In genomic region chrX:16167181-16167580, GRCh38 we compare ENCODE assay signal across 25 cellular contexts. TPM values are rescaled to one million over a fixed set of nuclear protein-coding genes. Genes with fewer than 3 reads are reported as not detected.
A peak's percentile ranks its signal among the peaks of the same experiment; 100 is the strongest.
DNase-seq lines count a peak whose midpoint lies in the region; ATAC-seq and TF ChIP-seq lines count a peak whose summit lies in the region.
"Had no signal": no experiment of that assay in that cellular context is flagged by ENCODE, and none has a peak within 500 bp of the region (broad histone marks: within the 10 kb centered on the region; RNA-seq: fewer than 3 reads in every experiment).

TSS of gene MAGEB17 (plus strand) at chrX:16167481. CDS start at chrX:16170383, 2,902 bp downstream.

- WGBS in IMR-90 (ENCODE audit: extremely low coverage in 2 of 2, insufficient read length in 1 of 2), 2 experiments, result 100% methylated on average over 1 of the region's 5 CpGs; no CpG with 5 or more reads in 1 of the 2 experiments

- H3K9me1 ChIP-seq in IMR-90 (ENCODE audit: insufficient read depth, low read length), result no peaks in the 10 kb centered on the region

- H3K4me3 Mint-ChIP-seq in nephron progenitor cell, result no peak within 1 kb of the TSS
- H3K4me3 Mint-ChIP-seq: CD14-positive monocyte; CD4-positive, alpha-beta memory T cell; CD4-positive, CD25-positive, alpha-beta regulatory T cell; CD8-positive, alpha-beta memory T cell had no signal

- CTCF ChIA-PET in IMR-90 (lab: Yijun Ruan, JAX), result no interaction called here

- H4K20me1 ChIP-seq in IMR-90 (ENCODE audit: insufficient read depth, low read length), result no peaks in the 10 kb centered on the region
- H4K20me1 ChIP-seq: BLaER1 had no signal

- no peaks in the 10 kb centered on the region for H3K36me3 ChIP-seq in IMR-90 (ENCODE audit: control insufficient read depth, insufficient read depth, low read length)
- H3K36me3 ChIP-seq: BE2C, BLaER1 had no signal

- H2BK5ac ChIP-seq in IMR-90 (ENCODE audit: low read depth, low read length, poor library complexity, severe bottlenecking), result no peak within 1 kb of the TSS

- no peak within 1 kb of the TSS for H4K8ac ChIP-seq in IMR-90 (ENCODE audit: low read depth in 2 of 2, low read length in 2 of 2)

- peak within 1 kb of the TSS; percentile 52; the same call in 1 of the 2 replicates for H2AK5ac ChIP-seq in IMR-90 (ENCODE audit: low read depth, low read length)

- no peak within 1 kb of the TSS for H2AFZ ChIP-seq in IMR-90 (replicated peaks; ENCODE audit: low read length, poor library complexity)

- H3K18ac ChIP-seq in IMR-90 (ENCODE audit: low read depth, low read length), result no peak within 1 kb of the TSS

- in situ Hi-C loops in IMR-90 (cut with MboI; ENCODE audit: low sequenced_read_pairs) (no loop called here), KBM-7 (cut with MboI; ENCODE audit: low pct_unique_long_range_greater_than_20kb, low sequenced_read_pairs) (no loop called here)

- ATAC-seq in IMR-90 (ENCODE audit: low read depth) (no peak), GM18502 (IDR thresholded peaks at IDR 0.05; ENCODE audit: poor library complexity, unreplicated experiment) (no peak)

- H2BK120ac ChIP-seq in IMR-90 (ENCODE audit: low read depth, low read length), result no peak within 1 kb of the TSS

- H2BK15ac ChIP-seq in IMR-90 (ENCODE audit: low read depth, low read length), result no peak within 1 kb of the TSS

- POLR2A ChIA-PET in IMR-90 (lab: Charles Lee; ENCODE audit: unreplicated experiment), result no interaction called here

- intact Hi-C loops in IMR-90 (cut with micrococcal nuclease), result no loop called here

- H3K9me3 ChIP-seq in IMR-90 (ENCODE audit: control insufficient read depth, insufficient read depth, low read length), result peaks cover 3% of the 10 kb centered on the region; the same call in 1 of the 2 replicates
- H3K9me3 ChIP-seq: BE2C, BLaER1 had no signal

- peaks cover 2% of the 10 kb centered on the region; the same call in 1 of the 2 replicates for H3K27me3 ChIP-seq in IMR-90 (ENCODE audit: control insufficient read depth, insufficient read depth, low read length)
- H3K27me3 ChIP-seq: BE2C had no signal

- no peak within 1 kb of the TSS for H2AK9ac ChIP-seq in IMR-90 (replicated peaks; ENCODE audit: low read depth, low read length, poor library complexity)

- TF ChIP-seq CTCF in IMR-90 (conservative IDR thresholded peaks at IDR 0.05; ENCODE audit: low read depth, low read length) (no peak), nephron progenitor cell (IDR thresholded peaks at IDR 0.05) (no peak)

- peak within 1 kb of the TSS; percentile 57 for H3K27ac Mint-ChIP-seq in nephron progenitor cell
- H3K27ac Mint-ChIP-seq: CD14-positive monocyte; CD4-positive, alpha-beta memory T cell; CD8-positive, alpha-beta memory T cell had no signal

- H3K4ac ChIP-seq in IMR-90 (ENCODE audit: low read depth, low read length), result no peak within 1 kb of the TSS

- H3K4me3 ChIP-seq in IMR-90 (ENCODE audit: insufficient read depth, low read depth, low read length), result no peak within 1 kb of the TSS
- H3K4me3 ChIP-seq: BLaER1 had no signal

- H3K9me3 Mint-ChIP-seq in nephron progenitor cell, result no peaks in the 10 kb centered on the region
- H3K9me3 Mint-ChIP-seq: CD8-positive, alpha-beta memory T cell had no signal

- H3K4me1 ChIP-seq in IMR-90 (ENCODE audit: control insufficient read depth, insufficient read depth, low read length), result no peaks in the 10 kb centered on the region
- H3K4me1 ChIP-seq: BE2C, BLaER1 had no signal

- TF ChIP-seq RAD21 in IMR-90 (IDR thresholded peaks at IDR 0.05; ENCODE audit: low read length), result no peak

- no peak within 1 kb of the TSS for H3K56ac ChIP-seq in IMR-90 (ENCODE audit: extremely low read depth, insufficient read depth, low read length)

- no peak for DNase-seq in IMR-90
- no peak for DNase-seq in nephron progenitor cell
- DNase-seq in activated gamma-delta T cell treated with Interleukin-2 at 50 U/mL for 16 hours, result no peak
- DNase-seq in KBM-7, result no peak
- DNase-seq: 8988T; ACHN; BE2C; C1 segment of cervical spinal cord; CD4-positive, alpha-beta memory T cell; CD4-positive, CD25-positive, alpha-beta regulatory T cell; CD8-positive, alpha-beta memory T cell; COR-L47; DMS 273 treated with DMSO at 0.1 percent for 48 hours; DMS153; DMS53; DMS79; DND-41; EL; GDM1 had no signal

- dilution Hi-C loops in IMR-90 (cut with HindIII; ENCODE audit: low sequenced_read_pairs, unreplicated experiment), result no loop called here

- no peak for TF ChIP-seq POLR2A in IMR-90 (IDR thresholded peaks at IDR 0.05; ENCODE audit: low read depth, low read length)

- no peaks in the 10 kb centered on the region for H3K79me1 ChIP-seq in IMR-90 (ENCODE audit: low read depth in 1 of 2, low read length in 2 of 2)

- no peak within 1 kb of the TSS for H3K4me2 ChIP-seq in IMR-90 (ENCODE audit: low read depth, low read length)
- H3K4me2 ChIP-seq: BLaER1 had no signal

- no TSS peak for BruUV-seq in IMR-90 (replicated peaks; lab: Mats Ljungman, UMichigan)

- H3K9ac ChIP-seq in IMR-90 (ENCODE audit: low read depth, low read length), result no peak within 1 kb of the TSS
- H3K9ac ChIP-seq: BLaER1 had no signal

- H3K23ac ChIP-seq in IMR-90 (ENCODE audit: low read depth, low read length), result no peak within 1 kb of the TSS

- no peaks in the 10 kb centered on the region for H3K27me3 Mint-ChIP-seq in nephron progenitor cell (ENCODE audit: low read depth, poor library complexity)

- H2BK20ac ChIP-seq in IMR-90 (ENCODE audit: low read depth, low read length), result no peak within 1 kb of the TSS

- H4K91ac ChIP-seq in IMR-90 (ENCODE audit: insufficient read depth, low read depth, low read length), result no peak within 1 kb of the TSS

- H3K14ac ChIP-seq in IMR-90 (replicated peaks; ENCODE audit: low read depth, low read length), result no peak within 1 kb of the TSS

- no peak within 1 kb of the TSS for H4K5ac ChIP-seq in IMR-90 (ENCODE audit: low read depth, low read length)

- no peak within 1 kb of the TSS for H3K27ac ChIP-seq in IMR-90 (ENCODE audit: insufficient read depth, low read length)
- H3K27ac ChIP-seq: BLaER1 had no signal

- H3K4me1 Mint-ChIP-seq in nephron progenitor cell, result no peaks in the 10 kb centered on the region
- H3K4me1 Mint-ChIP-seq: CD14-positive monocyte; CD4-positive, alpha-beta memory T cell; CD4-positive, CD25-positive, alpha-beta regulatory T cell; CD8-positive, alpha-beta memory T cell had no signal

- H3K36me3 Mint-ChIP-seq in nephron progenitor cell (ENCODE audit: low read depth), result no peaks in the 10 kb centered on the region
- H3K36me3 Mint-ChIP-seq: CD14-positive monocyte; CD4-positive, alpha-beta memory T cell; CD4-positive, CD25-positive, alpha-beta regulatory T cell; CD8-positive, alpha-beta memory T cell had no signal

TF ChIP-seq in IMR-90, 13 proteins besides CTCF, POLR2A, EP300 and RAD21:
- TF ChIP-seq NFE2L2 (IDR thresholded peaks at IDR 0.05; ENCODE audit: low read depth, low read length), result no peak
TF ChIP-seq in IMR-90: peak in this region for 0.

RNA-seq across cellular contexts. Expression of gene MAGEB17, which starts in this region (rescaled TPM):
- under 0.01 TPM in 2 replicates for total RNA-seq in IMR-90 (2012; rRNA removed)
- 0.34 and 0.62 TPM in 2 replicates for polyA plus RNA-seq in IMR-90 (2012; rRNA removed)
- polyA plus RNA-seq in IMR-90 (2012; cell fraction: cytosol; rRNA removed), result 0.08 and 0.15 TPM in 2 replicates
- 1.7 and 1.8 TPM in 2 replicates for polyA plus RNA-seq in IMR-90 (2012; cell fraction: nucleus; rRNA removed; ENCODE audit: low replicate concordance)
- total RNA-seq: A673; CD4-positive, alpha-beta memory T cell; CD4-positive, CD25-positive, alpha-beta regulatory T cell; CD8-positive, alpha-beta memory T cell; Daoy; G401 had no signal
- polyA plus RNA-seq: CD14-positive monocyte; CD4-positive, alpha-beta memory T cell; CD4-positive, CD25-positive, alpha-beta regulatory T cell; CD8-positive, alpha-beta memory T cell had no signal
